Comparison of ENCODE assay signal across 8 cellular contexts in the genomic region with DNA sequence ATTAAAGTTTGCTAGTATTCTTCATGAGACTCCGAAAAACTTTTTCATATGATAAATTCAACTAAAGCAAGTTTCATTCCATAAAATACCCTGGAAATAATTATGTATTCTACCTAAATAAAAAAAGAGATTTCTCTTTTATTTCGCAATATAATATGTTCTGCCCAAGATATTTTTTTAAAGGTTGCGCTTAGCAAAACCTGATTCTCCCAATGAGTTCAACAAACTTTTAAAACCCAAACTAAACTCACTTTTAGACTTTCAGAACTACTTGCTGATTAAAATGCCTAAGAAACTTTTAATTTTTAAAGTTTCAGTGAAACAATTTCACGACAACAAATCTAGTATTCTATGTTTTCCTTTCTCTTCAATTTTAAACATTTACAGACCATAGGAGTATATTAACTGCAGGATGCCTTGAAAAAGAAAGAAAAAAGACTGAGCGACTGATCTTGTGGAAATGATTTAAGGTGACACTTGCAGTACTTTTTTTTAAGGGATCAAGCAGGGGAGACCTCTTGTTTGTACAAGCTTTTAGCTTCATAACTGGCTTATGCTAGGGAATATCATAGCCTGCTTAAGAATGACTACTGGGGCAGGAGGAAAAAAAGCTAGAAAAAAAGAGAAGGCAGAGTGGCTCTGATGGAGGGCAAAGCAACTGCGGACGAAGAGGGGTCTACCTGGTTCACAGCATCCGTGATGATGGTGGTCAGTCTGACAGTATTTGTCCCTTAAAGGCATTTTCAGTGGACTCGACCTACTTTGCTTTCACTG. TPM values are rescaled to one million over a fixed set of nuclear protein-coding genes. Genes with fewer than 3 reads are reported as not detected.
DNase-seq lines count a peak whose midpoint lies in the region; ATAC-seq and TF ChIP-seq lines count a peak whose summit lies in the region.

No MANE protein-coding gene starts in this region.

- CTCF ChIA-PET in naive thymus-derived CD4-positive, alpha-beta T cell (lab: Charles Lee), result interaction anchor here (1.3 to 2.2 kb wide), 3 partner anchors 24 to 47 kb away, joined by 3 to 12 read pairs (median 4); no protein-coding TSS in a partner anchor

- H3K36me3 ChIP-seq in BE2C (peaks cover 27% of the 10 kb centered on the region), KMS-11 (ENCODE audit: insufficient read depth) (peaks cover 8% of the 10 kb centered on the region; the same call in 1 of the 2 replicates)
- H3K36me3 ChIP-seq in naive thymus-derived CD4-positive, alpha-beta T cell (ENCODE audit: control insufficient read depth in 2 of 3, insufficient read depth in 3 of 3, low read length in 3 of 3), result peaks cover 6 to 11% (median 10%) of the 10 kb centered on the region in 3 experiments

- POLR2A ChIA-PET in naive thymus-derived CD4-positive, alpha-beta T cell (lab: Charles Lee), result interaction anchor here (0.9 to 5.4 kb wide), 11 partner anchors 8 to 60 kb away, joined by 3 to 91 read pairs (median 13); no protein-coding TSS in a partner anchor

- H3K36me3 Mint-ChIP-seq in naive thymus-derived CD4-positive, alpha-beta T cell, result peaks cover 4 to 37% (median 27%) of the 10 kb centered on the region in 5 donors

- H3K4me3 Mint-ChIP-seq in naive thymus-derived CD4-positive, alpha-beta T cell, result peak overlapping the region; percentile 94 to 100 (median 98)

- TF ChIP-seq CTCF in BE2C (IDR thresholded peaks at IDR 0.05; ENCODE audit: low read depth, low read length) (no peak), KMS-11 (conservative IDR thresholded peaks at IDR 0.05; ENCODE audit: low read depth, low read length) (no peak), coronary artery (IDR thresholded peaks at IDR 0.05) (no peak)

- H3K79me2 ChIP-seq in KMS-11 (ENCODE audit: insufficient read depth, low read depth), result peaks cover 51% of the 10 kb centered on the region

- H3K27me3 Mint-ChIP-seq in naive thymus-derived CD4-positive, alpha-beta T cell, result peaks cover 0 to 8% (median 0%) of the 10 kb centered on the region in 5 donors

- intact Hi-C loops in naive thymus-derived CD4-positive, alpha-beta T cell (cut with micrococcal nuclease), result loop anchor here (1.0 to 10.0 kb wide), 6 partner anchors 9 to 951 kb away; partner anchors contain the start of gene RBM28 (in 1 of the 2)

- peaks cover 3% of the 10 kb centered on the region; the same call in 1 of the 2 replicates for H4K20me1 ChIP-seq in KMS-11 (ENCODE audit: insufficient read depth)

- no peaks in the 10 kb centered on the region for H3K9me3 ChIP-seq in BE2C
- no peaks in the 10 kb centered on the region for H3K9me3 ChIP-seq in naive thymus-derived CD4-positive, alpha-beta T cell (ENCODE audit: control insufficient read depth in 2 of 3, low read length in 3 of 3)

- H3K9ac ChIP-seq in KMS-11, result peak overlapping the region; percentile 96

- H3K27me3 ChIP-seq in BE2C, result no peaks in the 10 kb centered on the region
- no peaks in the 10 kb centered on the region for H3K27me3 ChIP-seq in KMS-11 (ENCODE audit: insufficient read depth, low read depth)
- H3K27me3 ChIP-seq in naive thymus-derived CD4-positive, alpha-beta T cell (ENCODE audit: control insufficient read depth in 2 of 2, insufficient read depth in 2 of 2, low read length in 2 of 2), result no peaks in the 10 kb centered on the region

- ATAC-seq in naive thymus-derived CD4-positive, alpha-beta T cell, result no peak

- H3K27ac ChIP-seq in KMS-11, result peak overlapping the region; percentile 88
- peak overlapping the region in 1 of 2 donors; percentile 96 for H3K27ac ChIP-seq in coronary artery
- peak overlapping the region; percentile 91 for H3K27ac ChIP-seq in naive thymus-derived CD4-positive, alpha-beta T cell (ENCODE audit: low read depth, low read length)

- H3K9me3 Mint-ChIP-seq in naive thymus-derived CD4-positive, alpha-beta T cell, result peaks cover 0 to 1% (median 0%) of the 10 kb centered on the region in 11 donors

- peak overlapping the region; percentile 97 for H2AFZ ChIP-seq in KMS-11 (ENCODE audit: low read depth)

- H3K4me2 ChIP-seq in KMS-11, result peak overlapping the region; percentile 74

- DNase-seq in BE2C, result no peak
- no peak for DNase-seq in coronary artery (ENCODE audit: low spot score)
- no peak for DNase-seq in naive thymus-derived CD4-positive, alpha-beta T cell
- DNase-seq in RPMI8226, result no peak
- no peak for DNase-seq in islet precursor cell
- no peak for DNase-seq in activated CD4-positive, CD25-positive, alpha-beta regulatory T cell (lab: John Stamatoyannopoulos, UW)
- no peak for DNase-seq in NOMO-1 treated with DMSO at 0.1 percent for 48 hours (lab: John Stamatoyannopoulos, UW; ENCODE audit: unreplicated experiment)

- H3K4me1 ChIP-seq in BE2C (peaks cover 3% of the 10 kb centered on the region; the same call in 1 of the 2 replicates), KMS-11 (ENCODE audit: low read depth, poor library complexity, severe bottlenecking) (peaks cover 36% of the 10 kb centered on the region)
- H3K4me1 ChIP-seq in naive thymus-derived CD4-positive, alpha-beta T cell (ENCODE audit: control insufficient read depth in 2 of 2, insufficient read depth in 2 of 2, low read length in 2 of 2), result peaks cover 11 to 53% of the 10 kb centered on the region in 2 donors

- peaks cover 49 to 73% (median 61%) of the 10 kb centered on the region in 7 donors for H3K4me1 Mint-ChIP-seq in naive thymus-derived CD4-positive, alpha-beta T cell

- H3K4me3 ChIP-seq in BE2C (ENCODE audit: low read depth, low read length), result peak overlapping the region; percentile 89
- no peak overlapping the region for H3K4me3 ChIP-seq in KMS-11 (IDR thresholded peaks at IDR 0.05; ENCODE audit: insufficient read depth, low read depth, low read length)
- peak overlapping the region; percentile 94 for H3K4me3 ChIP-seq in coronary artery
- peak overlapping the region; percentile 96 for H3K4me3 ChIP-seq in naive thymus-derived CD4-positive, alpha-beta T cell (ENCODE audit: low read length)

- peak overlapping the region; percentile 89 to 99 (median 95) for H3K27ac Mint-ChIP-seq in naive thymus-derived CD4-positive, alpha-beta T cell

RNA-seq across cellular contexts. Expression of gene ZNF800, which starts 1.5 kb away (rescaled TPM):
- 8.3 TPM for polyA plus RNA-seq in BE2C (2012; ENCODE audit: insufficient read depth, insufficient read length, low read depth)
- total RNA-seq in naive thymus-derived CD4-positive, alpha-beta T cell, result 10 to 100 TPM; 43.3 to 71.9 (median 61.4) TPM
- 10 to 100 TPM; 47.4 to 63.4 TPM for polyA plus RNA-seq in naive thymus-derived CD4-positive, alpha-beta T cell
